In the genomic region with DNA sequence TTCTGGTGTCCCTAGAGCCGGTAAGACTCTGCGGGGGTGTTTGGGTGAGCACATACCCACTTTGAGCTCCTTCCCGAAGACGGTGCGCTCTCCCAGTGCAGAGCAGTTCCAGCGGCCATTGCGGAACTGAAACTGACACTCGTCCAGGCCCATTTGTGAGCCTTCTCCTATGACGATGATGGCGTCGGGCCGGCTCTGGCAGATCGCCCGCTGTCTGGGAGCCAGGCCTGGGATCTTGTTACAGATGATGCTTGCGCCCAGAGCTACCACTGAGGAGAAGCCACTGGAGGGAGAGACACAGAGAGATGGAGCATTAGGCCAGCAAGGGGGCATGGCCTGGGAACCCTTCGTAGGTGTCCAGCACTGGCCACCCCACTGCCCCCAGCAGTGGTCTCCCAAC, we compare ENCODE assay signal across 22 cellular contexts. TPM values are rescaled to one million over a fixed set of nuclear protein-coding genes. Genes with fewer than 3 reads are reported as not detected.
"Had no signal": no experiment of that assay in that cellular context is flagged by ENCODE, and none has a peak within 500 bp of the region (broad histone marks: within the 10 kb centered on the region; RNA-seq: fewer than 3 reads in every experiment).

No MANE protein-coding gene starts in this region.

- H3K27ac Mint-ChIP-seq: activated B cell treated with CpG ODN at 0.5 μM for 24 hours; activated CD8-positive, alpha-beta T cell treated with anti-CD3 and anti-CD28 coated beads for 36 hours; activated naive CD4-positive, alpha-beta T cell treated with anti-CD3 and anti-CD28 coated beads, Interleukin-2, amount 50 U/mL, for 24 hours; nephron had no signal

- H3K9me3 Mint-ChIP-seq: activated CD8-positive, alpha-beta T cell treated with anti-CD3 and anti-CD28 coated beads for 36 hours; activated naive CD4-positive, alpha-beta T cell treated with anti-CD3 and anti-CD28 coated beads, Interleukin-2, amount 50 U/mL, for 24 hours; activated T-cell treated with anti-CD3 and anti-CD28 coated beads, Interleukin-2, amount 50 U/mL, for 4 hours had no signal

- FAIRE-seq: colon, endometrium had no signal

- H3K4me3 ChIP-seq: adrenal gland, stomach, thoracic aorta had no signal

- H3K27ac ChIP-seq: adrenal gland, stomach, thoracic aorta had no signal

- ATAC-seq: activated CD8-positive, alpha-beta T cell treated with anti-CD3 and anti-CD28 coated beads for 36 hours; activated T-cell treated with anti-CD3 and anti-CD28 coated beads, Interleukin-2, amount 50 U/mL, for 4 hours; esophagus mucosa; left ventricle myocardium superior; sciatic nerve; T-helper 17 cell had no signal

- H3K4me3 Mint-ChIP-seq: activated B cell treated with CpG ODN at 0.5 μM for 24 hours; activated CD8-positive, alpha-beta T cell treated with anti-CD3 and anti-CD28 coated beads for 36 hours; activated naive CD4-positive, alpha-beta T cell treated with anti-CD3 and anti-CD28 coated beads, Interleukin-2, amount 50 U/mL, for 24 hours; activated T-cell treated with anti-CD3 and anti-CD28 coated beads, Interleukin-2, amount 50 U/mL, for 4 hours; nephron; T-helper 17 cell had no signal

- H3K27me3 Mint-ChIP-seq: activated naive CD4-positive, alpha-beta T cell treated with anti-CD3 and anti-CD28 coated beads, Interleukin-2, amount 50 U/mL, for 24 hours had no signal

- H3K4me1 Mint-ChIP-seq: nephron had no signal

- H3K36me3 ChIP-seq: adrenal gland, stomach, thoracic aorta had no signal

- DNase-seq: activated B cell treated with CpG ODN at 0.5 μM for 24 hours; activated CD4-positive, alpha-beta T cell treated with anti-CD3 and anti-CD28 coated beads for 48 hours; activated CD8-positive, alpha-beta T cell treated with anti-CD3 and anti-CD28 coated beads for 36 hours; activated effector memory CD4-positive, alpha-beta T cell treated with anti-CD3 and anti-CD28 coated beads, Interleukin-2, amount 50 U/mL, for 16 hours; activated T-cell treated with anti-CD3 and anti-CD28 coated beads, Interleukin-2, amount 50 U/mL, for 4 hours; adrenal gland; left ventricle myocardium superior; mesendoderm; stimulated activated CD4-positive, alpha-beta T cell treated with anti-CD3 and anti-CD28 coated beads, Interleukin-1b, Interleukin-23, amount 100 ng/mL, for 48 hours; stomach; T-helper 17 cell had no signal

- H3K9me3 ChIP-seq: adrenal gland had no signal

RNA-seq across cellular contexts. Expression of gene WNT7A, which starts 5.0 kb away (rescaled TPM):
- total RNA-seq: activated B cell treated with CpG ODN at 0.5 μM for 24 hours, cardiac septum, glomerular endothelial cell, left ventricle myocardium superior, omental fat pad, pulmonary artery endothelial cell, sciatic nerve, stomach, thoracic aorta had no signal
- polyA plus RNA-seq: adrenal gland had no signal
